Comparison of ENCODE assay signal across 13 cellular contexts in the genomic region with DNA sequence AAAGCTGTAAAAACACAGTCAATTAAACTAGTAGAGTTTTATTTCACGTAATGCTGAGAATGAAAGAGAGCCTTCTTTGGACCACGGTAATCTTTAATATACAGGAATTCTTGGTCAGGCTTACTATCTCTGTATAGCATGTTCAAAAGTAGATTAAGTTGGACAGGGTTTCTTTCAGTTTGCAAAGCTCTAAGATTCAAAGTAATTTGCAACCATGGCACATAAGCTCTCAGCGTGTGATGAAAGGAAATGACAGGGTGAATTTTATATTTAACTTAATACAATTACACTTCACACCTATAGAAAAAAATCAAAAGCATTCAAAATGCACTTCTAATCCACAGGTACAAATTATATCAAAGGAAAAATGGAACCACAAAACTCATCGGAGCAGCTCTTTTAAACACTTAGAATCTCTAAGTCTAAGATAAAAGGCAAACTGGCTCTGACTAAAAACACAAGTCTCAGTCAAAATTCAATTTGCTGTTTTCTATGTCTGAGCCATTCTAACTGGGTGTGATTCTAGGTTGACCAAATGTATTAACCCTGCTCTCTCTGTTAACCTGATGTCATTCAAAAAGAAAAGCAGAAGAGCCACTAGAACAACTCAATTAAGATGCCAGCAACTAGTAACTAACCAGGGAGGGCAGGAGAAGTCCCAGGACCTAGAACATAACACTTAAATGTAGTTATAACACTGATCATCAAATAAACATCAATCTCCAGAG.
A peak's percentile ranks its signal among the peaks of the same experiment; 100 is the strongest.
DNase-seq lines count a peak whose midpoint lies in the region; ATAC-seq and TF ChIP-seq lines count a peak whose summit lies in the region.
"Had no signal": no experiment of that assay in that cellular context is flagged by ENCODE, and none has a peak within 500 bp of the region (broad histone marks: within the 10 kb centered on the region; RNA-seq: fewer than 3 reads in every experiment).

No MANE protein-coding gene starts in this region.

- ATAC-seq in Panc1 (peak; percentile 47), foreskin keratinocyte (no peak), GM21576 (IDR thresholded peaks at IDR 0.05; ENCODE audit: unreplicated experiment) (no peak)
- ATAC-seq in stimulated activated effector memory CD8-positive, alpha-beta T cell treated with anti-CD3 and anti-CD28 coated beads, Interleukin-12 subunit alpha, Interleukin-12 subunit beta, amount 100 ng/mL, for 72 hours, result peak; percentile 87

- peaks cover 88% of the 10 kb centered on the region for H3K4me1 ChIP-seq in Panc1 (ENCODE audit: control insufficient read depth, insufficient read depth, low read length)
- H3K4me1 ChIP-seq in foreskin keratinocyte, result peaks cover 23% of the 10 kb centered on the region

- peaks cover 43% of the 10 kb centered on the region for H3K4me1 Mint-ChIP-seq in activated naive CD4-positive, alpha-beta T cell treated with anti-CD3 and anti-CD28 coated beads for 36 hours (ENCODE audit: low read depth)
- peaks cover 22% of the 10 kb centered on the region for H3K4me1 Mint-ChIP-seq in stimulated activated effector memory CD8-positive, alpha-beta T cell treated with anti-CD3 and anti-CD28 coated beads, Interleukin-12 subunit alpha, Interleukin-12 subunit beta, amount 100 ng/mL, for 72 hours

- in situ Hi-C loops in Panc1 (cut with HindIII; ENCODE audit: low pct_unique_long_range_greater_than_20kb, low sequenced_read_pairs) (no loop called here), KBM-7 (cut with MboI; ENCODE audit: low pct_unique_long_range_greater_than_20kb, low sequenced_read_pairs) (no loop called here)

- peak overlapping the region; percentile 31 for H3K27ac Mint-ChIP-seq in activated naive CD4-positive, alpha-beta T cell treated with anti-CD3 and anti-CD28 coated beads for 36 hours
- H3K27ac Mint-ChIP-seq in stimulated activated effector memory CD8-positive, alpha-beta T cell treated with anti-CD3 and anti-CD28 coated beads, Interleukin-12 subunit alpha, Interleukin-12 subunit beta, amount 100 ng/mL, for 72 hours, result no peak overlapping the region

- POLR2A ChIA-PET in Panc1 (lab: Charles Lee), result no interaction called here

- CTCF ChIA-PET in activated naive CD4-positive, alpha-beta T cell treated with anti-CD3 and anti-CD28 coated beads for 36 hours (lab: Charles Lee), result interaction anchor here (0.5 to 3.8 kb wide), 14 partner anchors 8 to 754 kb away, joined by 3 to 32 read pairs (median 4); no protein-coding TSS in a partner anchor
- CTCF ChIA-PET in Panc1 (lab: Charles Lee), result no interaction called here

- no peaks in the 10 kb centered on the region for H3K36me3 ChIP-seq in Panc1 (ENCODE audit: control insufficient read depth, insufficient read depth, low read length)

- no peaks in the 10 kb centered on the region for H3K27me3 Mint-ChIP-seq in activated naive CD4-positive, alpha-beta T cell treated with anti-CD3 and anti-CD28 coated beads for 36 hours (ENCODE audit: low read depth)

- peak overlapping the region; percentile 35 for H3K27ac ChIP-seq in Panc1 (ENCODE audit: low read length)
- peak overlapping the region; percentile 14 for H3K27ac ChIP-seq in foreskin keratinocyte

- no TSS peak for BruUV-seq in Panc1 (replicated peaks; lab: Mats Ljungman, UMichigan)

- H3K9me3 Mint-ChIP-seq in activated naive CD4-positive, alpha-beta T cell treated with anti-CD3 and anti-CD28 coated beads for 36 hours, result no peaks in the 10 kb centered on the region
- no peaks in the 10 kb centered on the region for H3K9me3 Mint-ChIP-seq in stimulated activated effector memory CD8-positive, alpha-beta T cell treated with anti-CD3 and anti-CD28 coated beads, Interleukin-12 subunit alpha, Interleukin-12 subunit beta, amount 100 ng/mL, for 72 hours

- H3K4me3 Mint-ChIP-seq in activated naive CD4-positive, alpha-beta T cell treated with anti-CD3 and anti-CD28 coated beads for 36 hours, result peak overlapping the region; percentile 48
- H3K4me3 Mint-ChIP-seq in stimulated activated effector memory CD8-positive, alpha-beta T cell treated with anti-CD3 and anti-CD28 coated beads, Interleukin-12 subunit alpha, Interleukin-12 subunit beta, amount 100 ng/mL, for 72 hours, result no peak overlapping the region

- DNase-seq in activated naive CD4-positive, alpha-beta T cell treated with anti-CD3 and anti-CD28 coated beads for 36 hours, result no peak
- no peak for DNase-seq in activated naive CD4-positive, alpha-beta T cell treated with anti-CD3 and anti-CD28 coated beads, Interleukin-2, amount 50 U/mL, for 16 hours
- DNase-seq in Panc1 (ENCODE audit: low read depth, low spot score) (no peak), foreskin keratinocyte (no peak), KG1 (lab: John Stamatoyannopoulos, UW) (no peak), KBM-7 (no peak)
- DNase-seq in stimulated activated effector memory CD8-positive, alpha-beta T cell treated with anti-CD3 and anti-CD28 coated beads, Interleukin-12 subunit alpha, Interleukin-12 subunit beta, amount 100 ng/mL, for 72 hours (ENCODE audit: low spot score in 2 of 2), result no peak
- DNase-seq: aorta, DMS79, midbrain, NCI-H1105 treated with DMSO at 0.1 percent for 48 hours, posterior cingulate gyrus had no signal

- no peaks in the 10 kb centered on the region for H3K27me3 ChIP-seq in Panc1 (ENCODE audit: control insufficient read depth, insufficient read depth, low read length)
- no peaks in the 10 kb centered on the region for H3K27me3 ChIP-seq in foreskin keratinocyte

- no peak overlapping the region for H3K4me3 ChIP-seq in Panc1 (ENCODE audit: low read depth in 2 of 2, low read length in 2 of 2)

- TF ChIP-seq CTCF in Panc1 (IDR thresholded peaks at IDR 0.05), result no peak
- TF ChIP-seq CTCF in foreskin keratinocyte (conservative IDR thresholded peaks at IDR 0.05), result no peak

- no peaks in the 10 kb centered on the region for H3K36me3 Mint-ChIP-seq in activated naive CD4-positive, alpha-beta T cell treated with anti-CD3 and anti-CD28 coated beads for 36 hours (ENCODE audit: low read depth)
- no peaks in the 10 kb centered on the region for H3K36me3 Mint-ChIP-seq in stimulated activated effector memory CD8-positive, alpha-beta T cell treated with anti-CD3 and anti-CD28 coated beads, Interleukin-12 subunit alpha, Interleukin-12 subunit beta, amount 100 ng/mL, for 72 hours

- intact Hi-C loops in activated naive CD4-positive, alpha-beta T cell treated with anti-CD3 and anti-CD28 coated beads for 36 hours (cut with micrococcal nuclease), result loop anchor here (1.0 to 5.0 kb wide), 4 partner anchors 8 to 197 kb away; no protein-coding TSS in a partner anchor
- intact Hi-C loops in Panc1 (cut with micrococcal nuclease; ENCODE audit: unreplicated experiment), result loop anchor here (2.0 kb wide), 1 partner anchor 109 kb away; no protein-coding TSS in a partner anchor

- no peaks in the 10 kb centered on the region for H3K9me3 ChIP-seq in Panc1 (ENCODE audit: control insufficient read depth, insufficient read depth, low read depth, low read length)

Comparison
In these comparisons a context has a peak if more than half of its experiments do, and no peak if none do; other contexts are left out.
1. ATAC-seq: peak in Panc1 (single experiment) and stimulated activated effector memory CD8-positive, alpha-beta T cell treated with anti-CD3 and anti-CD28 coated beads, Interleukin-12 subunit alpha, Interleukin-12 subunit beta, amount 100 ng/mL, for 72 hours (single experiment); none in foreskin keratinocyte (single experiment) and GM21576 (single experiment).